Comparison of ENCODE assay signal across 29 cellular contexts in the genomic region with DNA sequence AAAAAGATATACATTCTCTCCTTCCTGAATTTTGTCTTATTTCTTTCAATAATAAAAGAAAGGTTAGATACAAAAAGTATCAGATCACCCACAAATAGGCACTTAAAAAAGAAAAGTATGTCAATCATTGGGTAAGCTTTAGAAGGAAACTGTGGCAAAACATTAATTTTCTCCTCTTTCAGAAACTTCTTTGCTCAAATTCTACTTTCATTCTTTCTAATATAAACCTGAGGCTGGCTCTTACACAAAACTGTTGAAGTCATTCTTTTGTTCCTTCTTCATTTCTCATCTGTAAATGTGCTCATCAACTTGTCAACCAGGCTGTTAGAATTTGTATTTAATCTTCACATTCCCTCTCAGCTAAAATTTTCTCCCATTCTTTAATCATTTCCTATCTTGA.
"Had no signal": no experiment of that assay in that cellular context is flagged by ENCODE, and none has a peak within 500 bp of the region (broad histone marks: within the 10 kb centered on the region; RNA-seq: fewer than 3 reads in every experiment).

No MANE protein-coding gene starts in this region.

- H3K36me3 ChIP-seq: adrenal gland, breast epithelium, SJSA1 had no signal

- H3K9me3 Mint-ChIP-seq: activated B cell treated with CpG ODN at 0.5 μM for 24 hours; activated CD4-positive, alpha-beta memory T cell treated with anti-CD3 and anti-CD28 coated beads for 36 hours; activated naive CD4-positive, alpha-beta T cell treated with anti-CD3 and anti-CD28 coated beads for 36 hours; activated naive CD4-positive, alpha-beta T cell treated with anti-CD3 and anti-CD28 coated beads, Interleukin-2, amount 50 U/mL, for 72 hours; T-helper 1 cell treated with Interleukin-12 subunit alpha and Interleukin-12 subunit beta and Interleukin-4 antibody, amounts not matched to agents 30 μg/mL and 1 μg/mL, for 36 hours; T-helper 2 cell treated with Interferon-gamma antibody and Interleukin-4, amounts not matched to agents 5 μg/mL and 100 μg/mL, for 36 hours had no signal

- H3K9me3 ChIP-seq: adrenal gland, body of pancreas, breast epithelium, SJSA1, SK-N-SH had no signal

- ATAC-seq: activated CD8-positive, alpha-beta memory T cell treated with anti-CD3 and anti-CD28 coated beads, Interleukin-2, amount 10 ng/mL, durations not matched to agents 7 days and 5 days; body of pancreas; Panc1 had no signal

- H3K27me3 ChIP-seq: adrenal gland, body of pancreas, breast epithelium, SJSA1 had no signal

- DNase-seq: activated B cell treated with CpG ODN at 0.5 μM for 24 hours; activated CD4-positive, alpha-beta memory T cell treated with anti-CD3 and anti-CD28 coated beads for 36 hours; activated CD4-positive, alpha-beta T cell treated with anti-CD3 and anti-CD28 coated beads for 4 hours; activated CD4-positive, alpha-beta T cell treated with anti-CD3 and anti-CD28 coated beads, Interleukin-2, amount 50 U/mL, for 1 hour; activated CD4-positive, CD25-positive, alpha-beta regulatory T cell treated with anti-CD3 and anti-CD28 coated beads, Interleukin-2, amount 50 U/mL, for 72 hours; activated CD8-positive, alpha-beta memory T cell treated with anti-CD3 and anti-CD28 coated beads for 24 hours; activated CD8-positive, alpha-beta memory T cell treated with anti-CD3 and anti-CD28 coated beads, Interleukin-2, amount 10 ng/mL, durations not matched to agents 7 days and 5 days; activated CD8-positive, alpha-beta memory T cell treated with anti-CD3 and anti-CD28 coated beads, Interleukin-2, amount 50 U/mL, for 48 hours; activated gamma-delta T cell treated with Interleukin-2 at 50 U/mL for 16 hours; activated naive CD4-positive, alpha-beta T cell treated with anti-CD3 and anti-CD28 coated beads for 36 hours; adrenal gland; body of pancreas; NCI-H1105; NCI-H1417 treated with DMSO at 0.1 percent for 48 hours; NCI-H187 treated with DMSO at 0.1 percent for 48 hours; NCI-H2081; NCI-H2171 treated with DMSO at 0.1 percent for 48 hours; NCI-H345; NCI-H524 treated with DMSO at 0.1 percent for 48 hours; SHP77 treated with DMSO at 0.1 percent for 48 hours; SK-N-SH had no signal

- H3K4me1 ChIP-seq: adrenal gland, body of pancreas, breast epithelium, SJSA1 had no signal

- H3K4me3 ChIP-seq: adrenal gland, body of pancreas, breast epithelium, SJSA1 had no signal

- H3K27ac Mint-ChIP-seq: activated B cell treated with CpG ODN at 0.5 μM for 24 hours; activated CD4-positive, alpha-beta memory T cell treated with anti-CD3 and anti-CD28 coated beads for 36 hours; activated CD8-positive, alpha-beta memory T cell treated with anti-CD3 and anti-CD28 coated beads, Interleukin-2, amount 10 ng/mL, durations not matched to agents 7 days and 5 days; activated naive CD4-positive, alpha-beta T cell treated with anti-CD3 and anti-CD28 coated beads for 36 hours; activated naive CD4-positive, alpha-beta T cell treated with anti-CD3 and anti-CD28 coated beads, Interleukin-2, amount 50 U/mL, for 72 hours; T-helper 1 cell treated with Interleukin-12 subunit alpha and Interleukin-12 subunit beta and Interleukin-4 antibody, amounts not matched to agents 30 μg/mL and 1 μg/mL, for 36 hours; T-helper 2 cell treated with Interferon-gamma antibody and Interleukin-4, amounts not matched to agents 5 μg/mL and 100 μg/mL, for 36 hours had no signal

- H3K27me3 Mint-ChIP-seq: activated B cell treated with CpG ODN at 0.5 μM for 24 hours; activated CD4-positive, alpha-beta memory T cell treated with anti-CD3 and anti-CD28 coated beads for 36 hours; activated CD8-positive, alpha-beta memory T cell treated with anti-CD3 and anti-CD28 coated beads, Interleukin-2, amount 10 ng/mL, durations not matched to agents 7 days and 5 days had no signal

- H3K4me3 Mint-ChIP-seq: activated B cell treated with CpG ODN at 0.5 μM for 24 hours; activated CD4-positive, alpha-beta memory T cell treated with anti-CD3 and anti-CD28 coated beads for 36 hours; activated CD8-positive, alpha-beta memory T cell treated with anti-CD3 and anti-CD28 coated beads, Interleukin-2, amount 10 ng/mL, durations not matched to agents 7 days and 5 days; activated naive CD4-positive, alpha-beta T cell treated with anti-CD3 and anti-CD28 coated beads for 36 hours; T-helper 1 cell treated with Interleukin-12 subunit alpha and Interleukin-12 subunit beta and Interleukin-4 antibody, amounts not matched to agents 30 μg/mL and 1 μg/mL, for 36 hours; T-helper 2 cell treated with Interferon-gamma antibody and Interleukin-4, amounts not matched to agents 5 μg/mL and 100 μg/mL, for 36 hours had no signal

- FAIRE-seq: astrocyte had no signal

- H3K4me1 Mint-ChIP-seq: activated B cell treated with CpG ODN at 0.5 μM for 24 hours had no signal

- H3K27ac ChIP-seq: adrenal gland, body of pancreas, breast epithelium, SJSA1, VCaP had no signal
